Comparison of ENCODE assay signal across 1 cellular context in the genomic region with DNA sequence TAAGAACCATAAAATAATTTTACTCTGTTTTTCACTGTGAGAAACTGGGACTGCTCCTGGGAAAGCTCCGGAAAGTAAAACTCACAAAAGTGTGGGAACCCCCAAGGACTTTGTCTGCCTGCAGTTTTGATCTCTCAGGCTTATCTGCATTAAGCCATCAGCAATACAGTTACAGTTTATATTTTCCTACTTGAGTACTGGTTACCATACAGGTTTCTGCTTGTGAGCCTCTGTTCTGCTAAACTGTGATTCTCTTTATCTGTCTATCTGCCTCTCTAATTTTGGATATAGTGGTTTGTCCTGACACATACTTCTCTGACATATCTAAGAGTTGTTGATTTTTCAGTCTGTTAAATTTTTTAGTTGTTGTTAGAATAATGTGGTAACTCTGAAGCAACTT.
TF ChIP-seq lines count a peak whose summit lies in the region.

No MANE protein-coding gene starts in this region.

TF ChIP-seq in WTC11, 78 proteins besides CTCF, POLR2A, EP300 and RAD21 (continued from another document):
- TF ChIP-seq, protein P1, sequence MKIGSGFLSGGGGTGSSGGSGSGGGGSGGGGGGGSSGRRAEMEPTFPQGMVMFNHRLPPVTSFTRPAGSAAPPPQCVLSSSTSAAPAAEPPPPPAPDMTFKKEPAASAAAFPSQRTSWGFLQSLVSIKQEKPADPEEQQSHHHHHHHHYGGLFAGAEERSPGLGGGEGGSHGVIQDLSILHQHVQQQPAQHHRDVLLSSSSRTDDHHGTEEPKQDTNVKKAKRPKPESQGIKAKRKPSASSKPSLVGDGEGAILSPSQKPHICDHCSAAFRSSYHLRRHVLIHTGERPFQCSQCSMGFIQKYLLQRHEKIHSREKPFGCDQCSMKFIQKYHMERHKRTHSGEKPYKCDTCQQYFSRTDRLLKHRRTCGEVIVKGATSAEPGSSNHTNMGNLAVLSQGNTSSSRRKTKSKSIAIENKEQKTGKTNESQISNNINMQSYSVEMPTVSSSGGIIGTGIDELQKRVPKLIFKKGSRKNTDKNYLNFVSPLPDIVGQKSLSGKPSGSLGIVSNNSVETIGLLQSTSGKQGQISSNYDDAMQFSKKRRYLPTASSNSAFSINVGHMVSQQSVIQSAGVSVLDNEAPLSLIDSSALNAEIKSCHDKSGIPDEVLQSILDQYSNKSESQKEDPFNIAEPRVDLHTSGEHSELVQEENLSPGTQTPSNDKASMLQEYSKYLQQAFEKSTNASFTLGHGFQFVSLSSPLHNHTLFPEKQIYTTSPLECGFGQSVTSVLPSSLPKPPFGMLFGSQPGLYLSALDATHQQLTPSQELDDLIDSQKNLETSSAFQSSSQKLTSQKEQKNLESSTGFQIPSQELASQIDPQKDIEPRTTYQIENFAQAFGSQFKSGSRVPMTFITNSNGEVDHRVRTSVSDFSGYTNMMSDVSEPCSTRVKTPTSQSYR (CRISPR knock-in tag; IDR thresholded peaks at IDR 0.05): no peak
- no peak for TF ChIP-seq ZNF423 (CRISPR knock-in tag; IDR thresholded peaks at IDR 0.05)
- TF ChIP-seq GTF2I (CRISPR knock-in tag; conservative IDR thresholded peaks at IDR 0.05): no peak
